In genomic region chr11:35847473-35847872, GRCh38 we compare ENCODE assay signal across 31 cellular contexts.
"Had no signal": no experiment of that assay in that cellular context is flagged by ENCODE, and none has a peak within 500 bp of the region (broad histone marks: within the 10 kb centered on the region; RNA-seq: fewer than 3 reads in every experiment).

No MANE protein-coding gene starts in this region.

- H3K36me3 Mint-ChIP-seq: activated naive CD8-positive, alpha-beta T cell treated with anti-CD3 and anti-CD28 coated beads for 36 hours had no signal

- H3K4me3 Mint-ChIP-seq: activated CD4-positive, alpha-beta T cell treated with anti-CD3 and anti-CD28 coated beads, Interleukin-2, amount 10 ng/mL, durations not matched to agents 24 days and 14 days; activated CD8-positive, alpha-beta T cell treated with anti-CD3 and anti-CD28 coated beads for 36 hours; activated naive CD8-positive, alpha-beta T cell treated with anti-CD3 and anti-CD28 coated beads for 36 hours; activated T-cell treated with anti-CD3 and anti-CD28 coated beads, Interleukin-2, amount 50 U/mL, for 72 hours; activated T-helper 17 cell treated with anti-CD3 and anti-CD28 coated beads, Interleukin-2, amount 50 U/mL, for 72 hours; central memory CD8-positive, alpha-beta T cell had no signal

- ATAC-seq: activated CD8-positive, alpha-beta T cell treated with anti-CD3 and anti-CD28 coated beads for 36 hours; activated T-cell treated with anti-CD3 and anti-CD28 coated beads, Interleukin-2, amount 50 U/mL, for 72 hours; activated T-helper 17 cell treated with anti-CD3 and anti-CD28 coated beads, Interleukin-2, amount 50 U/mL, for 72 hours; K562; PC-3; Right ventricle myocardium inferior had no signal

- H3K36me3 ChIP-seq: brain microvascular endothelial cell, cardiac muscle cell had no signal

- H3K9me3 Mint-ChIP-seq: activated CD4-positive, alpha-beta T cell treated with anti-CD3 and anti-CD28 coated beads, Interleukin-2, amount 10 ng/mL, durations not matched to agents 24 days and 14 days; activated CD8-positive, alpha-beta T cell treated with anti-CD3 and anti-CD28 coated beads for 36 hours; activated naive CD8-positive, alpha-beta T cell treated with anti-CD3 and anti-CD28 coated beads for 36 hours; activated T-cell treated with anti-CD3 and anti-CD28 coated beads, Interleukin-2, amount 50 U/mL, for 72 hours; activated T-helper 17 cell treated with anti-CD3 and anti-CD28 coated beads, Interleukin-2, amount 50 U/mL, for 72 hours; central memory CD8-positive, alpha-beta T cell had no signal

- FAIRE-seq: K562, RCC 7860 had no signal

- H3K4me3 ChIP-seq: cardiac muscle cell, K562 had no signal

- H3K27ac Mint-ChIP-seq: activated CD4-positive, alpha-beta T cell treated with anti-CD3 and anti-CD28 coated beads, Interleukin-2, amount 10 ng/mL, durations not matched to agents 24 days and 14 days; activated CD8-positive, alpha-beta T cell treated with anti-CD3 and anti-CD28 coated beads for 36 hours; activated naive CD8-positive, alpha-beta T cell treated with anti-CD3 and anti-CD28 coated beads for 36 hours; activated T-cell treated with anti-CD3 and anti-CD28 coated beads, Interleukin-2, amount 50 U/mL, for 72 hours; activated T-helper 17 cell treated with anti-CD3 and anti-CD28 coated beads, Interleukin-2, amount 50 U/mL, for 72 hours had no signal

- H3K4me1 Mint-ChIP-seq: activated CD4-positive, alpha-beta T cell treated with anti-CD3 and anti-CD28 coated beads, Interleukin-2, amount 10 ng/mL, durations not matched to agents 24 days and 14 days; activated naive CD8-positive, alpha-beta T cell treated with anti-CD3 and anti-CD28 coated beads for 36 hours; activated T-helper 17 cell treated with anti-CD3 and anti-CD28 coated beads, Interleukin-2, amount 50 U/mL, for 72 hours; central memory CD8-positive, alpha-beta T cell had no signal

- H3K27ac ChIP-seq: brain microvascular endothelial cell, cardiac muscle cell, RWPE1 had no signal

- DNase-seq: activated CD4-positive, alpha-beta T cell treated with anti-CD3 and anti-CD28 coated beads, Interleukin-2, amount 10 ng/mL, durations not matched to agents 24 days and 14 days; activated CD4-positive, alpha-beta T cell treated with anti-CD3 and anti-CD28 coated beads, Interleukin-2, amount 50 U/mL, for 4 hours; activated CD8-positive, alpha-beta T cell treated with anti-CD3 and anti-CD28 coated beads for 36 hours; activated effector memory CD4-positive, alpha-beta T cell treated with anti-CD3 and anti-CD28 coated beads, Interleukin-2, amount 50 U/mL, for 16 hours; activated naive CD4-positive, alpha-beta T cell; activated naive CD4-positive, alpha-beta T cell treated with anti-CD3 and anti-CD28 coated beads, Interleukin-2, amount 50 U/mL, for 16 hours; activated naive CD8-positive, alpha-beta T cell treated with anti-CD3 and anti-CD28 coated beads for 36 hours; activated T-cell treated with anti-CD3 and anti-CD28 coated beads, Interleukin-2, amount 50 U/mL, for 1 hour; activated T-cell treated with anti-CD3 and anti-CD28 coated beads, Interleukin-2, amount 50 U/mL, for 72 hours; amniotic stem cell; aorta; brain microvascular endothelial cell; NCI-H1092 treated with DMSO at 0.1 percent for 48 hours; NCI-H1417 treated with DMSO at 0.1 percent for 48 hours; NCI-H1930; NCI-H510A; NCI-H526; NCI-H774; PC-3; SIG-M5; SW 1271; T-helper 1 cell; T-helper 2 cell; T1000 had no signal
